ENCODE assay signal across 13 cellular contexts in the genomic region with DNA sequence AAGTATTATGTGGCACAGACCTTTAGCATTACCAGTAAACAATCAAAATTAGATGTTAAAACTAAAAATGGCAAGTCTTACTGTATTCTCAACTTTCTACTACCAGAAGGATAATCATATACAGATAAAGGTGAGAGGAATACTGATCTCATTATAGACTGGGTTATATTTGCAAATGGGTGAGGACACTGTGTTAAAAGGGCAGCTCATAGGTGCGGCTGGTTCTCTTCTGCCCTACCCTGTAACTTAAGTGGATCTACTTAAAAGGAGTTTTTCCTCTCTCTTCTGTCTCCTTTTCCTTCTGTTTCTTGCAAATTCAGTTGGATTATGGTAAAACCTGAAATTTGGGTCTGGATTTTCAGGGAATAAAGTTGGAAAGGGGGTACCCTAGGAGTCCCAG. TPM values are rescaled to one million over a fixed set of nuclear protein-coding genes. Genes with fewer than 3 reads are reported as not detected.
DNase-seq lines count a peak whose midpoint lies in the region; ATAC-seq, FAIRE-seq and TF ChIP-seq lines count a peak whose summit lies in the region.
"Had no signal": no experiment of that assay in that cellular context is flagged by ENCODE, and none has a peak within 500 bp of the region (broad histone marks: within the 10 kb centered on the region; RNA-seq: fewer than 3 reads in every experiment).

No MANE protein-coding gene starts in this region.

- H3K27me3 ChIP-seq in colonic mucosa: no peaks in the 10 kb centered on the region
- H3K27me3 ChIP-seq in left lung: no peaks in the 10 kb centered on the region

- no peak for TF ChIP-seq RAD21 in A549 (conservative IDR thresholded peaks at IDR 0.05 in 1 of 2, IDR thresholded peaks at IDR 0.05 in 1 of 2)

- TF ChIP-seq POLR2A in A549 (IDR thresholded peaks at IDR 0.05; ENCODE audit: low read length) (no peak), GM12891 (IDR thresholded peaks at IDR 0.05; ENCODE audit: low read depth, low read length) (no peak)

- FAIRE-seq in A549 (lab: Jason Lieb, UNC) (no peak), GM12891 (lab: Jason Lieb, UNC) (no peak)
- FAIRE-seq: GM12878 had no signal

- no peak overlapping the region for H3K9ac ChIP-seq in colonic mucosa (ENCODE audit: low read depth in 2 of 2, low read length in 2 of 2)

- no peaks in the 10 kb centered on the region for H3K36me3 ChIP-seq in colonic mucosa
- no peaks in the 10 kb centered on the region for H3K36me3 ChIP-seq in left lung

- TF ChIP-seq EP300 in A549 (IDR thresholded peaks at IDR 0.05): no peak

- peak overlapping the region; percentile 26; the same call in 2 of the 3 replicates for H3K4me2 ChIP-seq in A549
- H3K4me2 ChIP-seq: GM23338 had no signal

- 39% methylated on average over 1 of the region's 1 CpG for WGBS in A549 (ENCODE audit: missing lambda C conversion rate)

- ATAC-seq in A549 (no peak), left lung (peak; percentile 65), sciatic nerve (peak; percentile 36)
- ATAC-seq: GM12878, GM23338 had no signal

- POLR2A ChIA-PET in A549 (lab: Yijun Ruan, JAX): no interaction called here

- H3K9me3 ChIP-seq in A549 (no peaks in the 10 kb centered on the region), colonic mucosa (no peaks in the 10 kb centered on the region), left lung (no peaks in the 10 kb centered on the region)

- H3K4me3 ChIP-seq in A549 (no peak overlapping the region), colonic mucosa (no peak overlapping the region), left lung (no peak overlapping the region), foreskin fibroblast (ENCODE audit: low read depth in 1 of 2, low read length in 2 of 2) (no peak overlapping the region)
- H3K4me3 ChIP-seq: GM12878, GM23338 had no signal

- peaks cover 54% of the 10 kb centered on the region for H3K4me1 ChIP-seq in A549
- no peaks in the 10 kb centered on the region for H3K4me1 ChIP-seq in colonic mucosa
- H3K4me1 ChIP-seq in left lung: peaks cover 3 to 43% of the 10 kb centered on the region in 2 donors

- H3K27ac ChIP-seq in A549 (no peak overlapping the region), colonic mucosa (peak overlapping the region; percentile 11), left lung (no peak overlapping the region)
- H3K27ac ChIP-seq: C4-2B had no signal

- intact Hi-C loops in colonic mucosa (cut with DNase I) (no loop called here), left lung (cut with DNase I) (no loop called here), sciatic nerve (cut with DNase I) (no loop called here)

- DNase-seq in A549 (ENCODE audit: low read depth in 1 of 2, low spot score in 1 of 2) (no peak), colonic mucosa (no peak), left lung (no peak), sciatic nerve (ENCODE audit: low spot score) (no peak), GM12891 (ENCODE audit: insufficient read length, low spot score) (no peak), foreskin fibroblast (no peak), foreskin melanocyte (no peak)
- DNase-seq: CD4-positive, alpha-beta memory T cell; DMS79; H7 had no signal

- no peak for TF ChIP-seq CTCF in A549 (IDR thresholded peaks at IDR 0.05)
- no peak for TF ChIP-seq CTCF in colonic mucosa (IDR thresholded peaks at IDR 0.05)
- TF ChIP-seq CTCF in left lung (IDR thresholded peaks at IDR 0.05): no peak
- no peak for TF ChIP-seq CTCF in foreskin fibroblast (IDR thresholded peaks at IDR 0.05; ENCODE audit: low read depth, low read length)

- CTCF ChIA-PET in A549 (lab: Yijun Ruan, JAX): interaction anchor here (1.7 kb wide), 1 partner anchor 10 kb away, joined by 3 read pairs; no protein-coding TSS in a partner anchor

TF ChIP-seq in A549, 52 proteins besides CTCF, POLR2A, EP300 and RAD21:
- TF ChIP-seq TFCP2L1 (CRISPR knock-in tag; IDR thresholded peaks at IDR 0.05) (no peak), GATA3 (IDR thresholded peaks at IDR 0.05; ENCODE audit: borderline replicate concordance) (no peak), MYC (IDR thresholded peaks at IDR 0.05; ENCODE audit: borderline replicate concordance, low read length) (no peak), RFX5 (IDR thresholded peaks at IDR 0.05) (no peak), PHF8 (IDR thresholded peaks at IDR 0.05; ENCODE audit: borderline replicate concordance, low read depth) (no peak), ZC3H11A (IDR thresholded peaks at IDR 0.05) (no peak), POLR2AphosphoS2 (conservative IDR thresholded peaks at IDR 0.05; ENCODE audit: low read length) (no peak), JUNB (IDR thresholded peaks at IDR 0.05) (no peak), KDM5A (IDR thresholded peaks at IDR 0.05) (no peak), NFE2L2 (conservative IDR thresholded peaks at IDR 0.05; ENCODE audit: low read length) (no peak)
- TF ChIP-seq, protein P1, sequence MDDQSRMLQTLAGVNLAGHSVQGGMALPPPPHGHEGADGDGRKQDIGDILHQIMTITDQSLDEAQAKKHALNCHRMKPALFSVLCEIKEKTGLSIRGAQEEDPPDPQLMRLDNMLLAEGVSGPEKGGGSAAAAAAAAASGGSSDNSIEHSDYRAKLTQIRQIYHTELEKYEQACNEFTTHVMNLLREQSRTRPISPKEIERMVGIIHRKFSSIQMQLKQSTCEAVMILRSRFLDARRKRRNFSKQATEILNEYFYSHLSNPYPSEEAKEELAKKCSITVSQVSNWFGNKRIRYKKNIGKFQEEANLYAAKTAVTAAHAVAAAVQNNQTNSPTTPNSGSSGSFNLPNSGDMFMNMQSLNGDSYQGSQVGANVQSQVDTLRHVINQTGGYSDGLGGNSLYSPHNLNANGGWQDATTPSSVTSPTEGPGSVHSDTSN (IDR thresholded peaks at IDR 0.05): no peak
- TF ChIP-seq, protein P2, sequence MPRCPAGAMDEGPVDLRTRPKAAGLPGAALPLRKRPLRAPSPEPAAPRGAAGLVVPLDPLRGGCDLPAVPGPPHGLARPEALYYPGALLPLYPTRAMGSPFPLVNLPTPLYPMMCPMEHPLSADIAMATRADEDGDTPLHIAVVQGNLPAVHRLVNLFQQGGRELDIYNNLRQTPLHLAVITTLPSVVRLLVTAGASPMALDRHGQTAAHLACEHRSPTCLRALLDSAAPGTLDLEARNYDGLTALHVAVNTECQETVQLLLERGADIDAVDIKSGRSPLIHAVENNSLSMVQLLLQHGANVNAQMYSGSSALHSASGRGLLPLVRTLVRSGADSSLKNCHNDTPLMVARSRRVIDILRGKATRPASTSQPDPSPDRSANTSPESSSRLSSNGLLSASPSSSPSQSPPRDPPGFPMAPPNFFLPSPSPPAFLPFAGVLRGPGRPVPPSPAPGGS (IDR thresholded peaks at IDR 0.05): no peak

TF ChIP-seq in GM12891, 5 proteins besides CTCF, POLR2A, EP300 and RAD21:
- TF ChIP-seq PAX5 (IDR thresholded peaks at IDR 0.05; ENCODE audit: insufficient read depth, low read length, severe bottlenecking) (no peak), SPI1 (IDR thresholded peaks at IDR 0.05; ENCODE audit: low read depth, low read length) (no peak), POU2F2 (IDR thresholded peaks at IDR 0.05; ENCODE audit: low read depth, low read length) (no peak), POLR2AphosphoS5 (IDR thresholded peaks at IDR 0.05; ENCODE audit: low read depth, low read length) (no peak), TAF1 (IDR thresholded peaks at IDR 0.05; ENCODE audit: low read depth, low read length) (no peak)

RNA-seq across cellular contexts. Expression of a gene that starts 33.0 kb away (rescaled TPM):
- 18.5 and 21.2 TPM in 2 replicates for polyA plus RNA-seq in A549 (2011; rRNA removed)
- polyA plus RNA-seq in A549 (2012; cell fraction: cytosol; rRNA removed): 7.1 and 9.5 TPM in 2 replicates
- 5.2 and 5.6 TPM in 2 replicates for polyA plus RNA-seq in A549 (2012; cell fraction: nucleus; rRNA removed)
- polyA plus RNA-seq in A549 (2017; fragmentation: RNase III; extraction: RNeasy Plus Mini Kit Qiagen cat#74134 plus additional on column Dnase treatment): 18.6 to 21.0 TPM (median 20.2 TPM) in 3 replicates
- polyA minus RNA-seq in A549 (2011; rRNA and poly(A)+ RNA removed): 6.2 and 7.5 TPM in 2 replicates
- 100 to 1,000 TPM in 1 of 2 donors, 10 to 100 TPM in 1; 54.9 to 126 TPM for total RNA-seq in colonic mucosa
- 10 to 100 TPM; 30.4 to 40.6 TPM for total RNA-seq in left lung
- total RNA-seq in sciatic nerve: 51.3 TPM
- 2.3 TPM for polyA plus RNA-seq in GM12891 (2012; ENCODE audit: low read depth, missing spikeins)

Comparison
In these comparisons a context has a peak if more than half of its experiments do, and no peak if none do; other contexts are left out.
1. ATAC-seq: peak in left lung (single experiment) and sciatic nerve (single experiment); none in A549 (0 of 2).